9 cellular contexts compared by ENCODE assay signal in the genomic region with DNA sequence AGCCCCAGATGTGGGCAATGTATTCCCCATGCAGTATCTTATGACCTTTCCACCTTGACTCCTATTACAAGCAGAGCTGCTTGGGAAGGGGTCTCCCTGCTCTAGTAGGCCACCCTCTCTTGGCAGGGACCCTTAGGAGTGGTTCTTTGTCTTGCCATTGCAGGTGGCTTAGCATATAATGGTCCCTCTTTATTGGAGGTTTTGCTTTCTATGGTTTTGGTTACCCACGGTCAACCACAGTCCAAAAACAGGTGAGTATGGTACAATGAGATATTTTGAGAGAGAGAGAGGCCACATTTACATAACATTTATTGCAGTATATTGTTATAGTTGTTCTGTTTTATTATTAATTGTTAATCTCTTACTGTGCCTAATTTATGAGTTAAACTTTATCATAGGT.
"Had no signal": no experiment of that assay in that cellular context is flagged by ENCODE, and none has a peak within 500 bp of the region (broad histone marks: within the 10 kb centered on the region; RNA-seq: fewer than 3 reads in every experiment).

No MANE protein-coding gene starts in this region.

- H3K4me1 ChIP-seq: HAP-1 had no signal

- H3K9me3 ChIP-seq: HAP-1 had no signal

- H3K4me2 ChIP-seq: GM23338 had no signal

- H3K4me3 ChIP-seq: GM23248, GM23338, HAP-1 had no signal

- H3K4me3 Mint-ChIP-seq: GM23338, H9, HFFc6 had no signal

- H3K9ac ChIP-seq: GM23248 had no signal

- H3K36me3 ChIP-seq: HAP-1 had no signal

- H3K27ac ChIP-seq: GM23248 had no signal

- H3K9me3 Mint-ChIP-seq: GM23338, H9 had no signal

- DNase-seq: GM23248, GOT3, H7, H9, HCEC 1CT, HFFc6 had no signal

- H2AFZ ChIP-seq: GM23248, GM23338 had no signal

- H3K27ac Mint-ChIP-seq: GM23338, H9, HFFc6 had no signal

- H3K4me1 Mint-ChIP-seq: H9 had no signal

- ATAC-seq: GM23338, HCT116 had no signal
